Comparison of ENCODE assay signal across 11 cellular contexts in the genomic region with DNA sequence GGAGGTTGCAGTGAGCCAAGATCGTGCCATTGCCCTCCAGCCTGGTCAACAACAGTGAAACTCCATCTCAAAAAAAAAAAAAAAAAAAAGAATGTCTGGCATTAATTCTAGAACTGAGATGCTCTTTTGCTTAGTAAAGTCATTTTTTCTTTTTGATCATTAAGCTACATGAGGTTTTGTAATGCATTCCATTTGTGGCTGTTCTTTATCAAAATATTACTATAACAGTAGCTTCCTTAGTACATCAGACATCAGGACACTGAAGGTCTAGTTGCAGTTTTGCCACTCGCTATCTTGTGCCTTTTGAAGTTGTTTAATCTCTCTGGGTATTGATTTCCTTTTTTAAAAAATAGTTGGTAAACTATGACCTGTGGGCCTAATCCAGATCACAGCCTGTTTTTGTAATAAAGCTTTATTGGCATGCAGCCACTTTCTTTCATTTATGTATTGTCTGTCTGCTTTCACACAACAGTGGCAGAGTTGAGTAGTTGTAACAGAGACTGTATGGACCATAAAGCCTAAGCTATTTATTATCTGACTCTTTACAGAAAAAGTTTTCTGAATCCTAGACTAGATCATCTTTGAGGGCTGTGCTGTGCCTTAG.
A peak's percentile ranks its signal among the peaks of the same experiment; 100 is the strongest.
DNase-seq lines count a peak whose midpoint lies in the region; ATAC-seq and TF ChIP-seq lines count a peak whose summit lies in the region.
"Had no signal": no experiment of that assay in that cellular context is flagged by ENCODE, and none has a peak within 500 bp of the region (broad histone marks: within the 10 kb centered on the region; RNA-seq: fewer than 3 reads in every experiment).

No MANE protein-coding gene starts in this region.

- H3K4me1 ChIP-seq in CD8-positive, alpha-beta T cell (ENCODE audit: insufficient read depth, low read length) = peaks cover 33% of the 10 kb centered on the region
- peaks cover 32 to 45% of the 10 kb centered on the region in 2 donors for H3K4me1 ChIP-seq in naive thymus-derived CD4-positive, alpha-beta T cell (ENCODE audit: control insufficient read depth in 2 of 2, insufficient read depth in 2 of 2, low read length in 2 of 2)

- POLR2A ChIA-PET in CD8-positive, alpha-beta T cell (lab: Charles Lee) = interaction anchor here (0.6 to 1.0 kb wide), 5 partner anchors 10 to 1375 kb away, joined by 3 to 4 read pairs (median 3); no protein-coding TSS in a partner anchor
- POLR2A ChIA-PET in naive thymus-derived CD4-positive, alpha-beta T cell (lab: Charles Lee) = interaction anchor here (0.6 to 0.7 kb wide), 2 partner anchors 18 to 77 kb away, joined by 3 to 6 read pairs; a partner anchor contains a TSS

- CTCF ChIA-PET in CD8-positive, alpha-beta T cell (lab: Charles Lee) = interaction anchor here (1.1 to 2.4 kb wide), 3 partner anchors 20 to 80 kb away, joined by 3 to 11 read pairs (median 5); no protein-coding TSS in a partner anchor
- CTCF ChIA-PET in naive thymus-derived CD4-positive, alpha-beta T cell (lab: Charles Lee) = no interaction called here

- H3K9me3 ChIP-seq in CD8-positive, alpha-beta T cell (ENCODE audit: low read length) = no peaks in the 10 kb centered on the region
- H3K9me3 ChIP-seq in naive thymus-derived CD4-positive, alpha-beta T cell (ENCODE audit: control insufficient read depth in 2 of 3, low read length in 3 of 3) = no peaks in the 10 kb centered on the region
- H3K9me3 ChIP-seq: gastroesophageal sphincter had no signal

- peaks cover 7% of the 10 kb centered on the region for H3K36me3 Mint-ChIP-seq in CD8-positive, alpha-beta T cell
- H3K36me3 Mint-ChIP-seq in naive thymus-derived CD4-positive, alpha-beta T cell = peaks cover 0 to 18% (median 14%) of the 10 kb centered on the region in 5 donors

- H3K27me3 Mint-ChIP-seq in CD8-positive, alpha-beta T cell (ENCODE audit: low read depth) = no peaks in the 10 kb centered on the region
- no peaks in the 10 kb centered on the region for H3K27me3 Mint-ChIP-seq in naive thymus-derived CD4-positive, alpha-beta T cell
- H3K27me3 Mint-ChIP-seq: activated CD4-positive, alpha-beta T cell treated with anti-CD3 and anti-CD28 coated beads, Interleukin-2, amount 10 ng/mL, durations not matched to agents 24 days and 14 days had no signal

- no peaks in the 10 kb centered on the region for H3K9me3 Mint-ChIP-seq in CD8-positive, alpha-beta T cell
- peaks cover 0 to 9% (median 0%) of the 10 kb centered on the region in 11 donors for H3K9me3 Mint-ChIP-seq in naive thymus-derived CD4-positive, alpha-beta T cell

- no peak overlapping the region for H3K4me3 Mint-ChIP-seq in CD8-positive, alpha-beta T cell
- peak overlapping the region in 2 of 10 donors; percentile 0 to 22 for H3K4me3 Mint-ChIP-seq in naive thymus-derived CD4-positive, alpha-beta T cell
- H3K4me3 Mint-ChIP-seq: activated CD4-positive, alpha-beta T cell treated with anti-CD3 and anti-CD28 coated beads, Interleukin-2, amount 10 ng/mL, durations not matched to agents 24 days and 14 days had no signal

- no peaks in the 10 kb centered on the region for H3K27me3 ChIP-seq in CD8-positive, alpha-beta T cell (ENCODE audit: insufficient read depth, low read length)
- H3K27me3 ChIP-seq in naive thymus-derived CD4-positive, alpha-beta T cell (ENCODE audit: control insufficient read depth in 2 of 2, insufficient read depth in 2 of 2, low read length in 2 of 2) = no peaks in the 10 kb centered on the region
- H3K27me3 ChIP-seq: gastroesophageal sphincter had no signal

- H3K36me3 ChIP-seq in CD8-positive, alpha-beta T cell (ENCODE audit: insufficient read depth, low read length) = peaks cover 2% of the 10 kb centered on the region
- H3K36me3 ChIP-seq in naive thymus-derived CD4-positive, alpha-beta T cell (ENCODE audit: control insufficient read depth in 2 of 3, insufficient read depth in 3 of 3, low read length in 3 of 3) = no peaks in the 10 kb centered on the region
- H3K36me3 ChIP-seq: gastroesophageal sphincter had no signal

- peak; percentile 4 for ATAC-seq in CD8-positive, alpha-beta T cell
- no peak for ATAC-seq in naive thymus-derived CD4-positive, alpha-beta T cell
- ATAC-seq in GM21619 (IDR thresholded peaks at IDR 0.05; ENCODE audit: unreplicated experiment) = no peak
- ATAC-seq: gastroesophageal sphincter had no signal

- peak overlapping the region; percentile 25 for H3K27ac ChIP-seq in CD8-positive, alpha-beta T cell (ENCODE audit: low read depth, low read length)
- H3K27ac ChIP-seq in cingulate gyrus (ENCODE audit: low read depth, low read length) = peak overlapping the region; percentile 43
- peak overlapping the region; percentile 13 for H3K27ac ChIP-seq in naive thymus-derived CD4-positive, alpha-beta T cell (ENCODE audit: low read depth, low read length)
- H3K27ac ChIP-seq: gastroesophageal sphincter had no signal

- no peak for DNase-seq in CD8-positive, alpha-beta T cell
- DNase-seq in NCI-H345 (lab: John Stamatoyannopoulos, UW) (peak; percentile 9), NCI-H187 (lab: John Stamatoyannopoulos, UW) (no peak), ecto neural progenitor cell (ENCODE audit: low spot score) (no peak), A172 (ENCODE audit: low spot score) (no peak)
- DNase-seq in naive thymus-derived CD4-positive, alpha-beta T cell = peak in 1 of 9 donors; percentile 15
- DNase-seq: activated CD4-positive, alpha-beta T cell treated with anti-CD3 and anti-CD28 coated beads, Interleukin-2, amount 10 ng/mL, durations not matched to agents 24 days and 14 days; NCI-H526 had no signal

- H3K27ac Mint-ChIP-seq in CD8-positive, alpha-beta T cell = peak overlapping the region; percentile 89
- peak overlapping the region in 8 of 9 donors; percentile 4 to 71 (median 44) for H3K27ac Mint-ChIP-seq in naive thymus-derived CD4-positive, alpha-beta T cell
- H3K27ac Mint-ChIP-seq: activated CD4-positive, alpha-beta T cell treated with anti-CD3 and anti-CD28 coated beads, Interleukin-2, amount 10 ng/mL, durations not matched to agents 24 days and 14 days had no signal

- H3K4me3 ChIP-seq in CD8-positive, alpha-beta T cell (ENCODE audit: low read depth, low read length) = no peak overlapping the region
- H3K4me3 ChIP-seq in naive thymus-derived CD4-positive, alpha-beta T cell (ENCODE audit: low read length) = no peak overlapping the region
- H3K4me3 ChIP-seq: gastroesophageal sphincter had no signal

- no peak for TF ChIP-seq CTCF in CD8-positive, alpha-beta T cell (IDR thresholded peaks at IDR 0.05)

- peaks cover 51% of the 10 kb centered on the region for H3K4me1 Mint-ChIP-seq in CD8-positive, alpha-beta T cell (ENCODE audit: low read depth)
- H3K4me1 Mint-ChIP-seq in naive thymus-derived CD4-positive, alpha-beta T cell = peaks cover 31 to 72% (median 63%) of the 10 kb centered on the region in 7 donors

- intact Hi-C loops in CD8-positive, alpha-beta T cell (cut with DNase I, micrococcal nuclease) = loop anchor here in 1 of 2 experiments (5.0 kb wide), 1 partner anchor 95 kb away; no protein-coding TSS in a partner anchor
- intact Hi-C loops in naive thymus-derived CD4-positive, alpha-beta T cell (cut with micrococcal nuclease) = no loop called here
